In genomic region chr3:98725352-98725751, GRCh38 we compare ENCODE assay signal across 35 cellular contexts. TPM values are rescaled to one million over a fixed set of nuclear protein-coding genes. Genes with fewer than 3 reads are reported as not detected.
"Had no signal": no experiment of that assay in that cellular context is flagged by ENCODE, and none has a peak within 500 bp of the region (broad histone marks: within the 10 kb centered on the region; RNA-seq: fewer than 3 reads in every experiment).

No MANE protein-coding gene starts in this region.

- H3K4me3 ChIP-seq: MG63 had no signal

- DNase-seq: Kasumi-1, MG63, MV-4-11, NCI-H1048, NCI-H1092, NCI-H1092 treated with DMSO at 0.1 percent for 48 hours, NCI-H1105, NCI-H1105 treated with DMSO at 0.1 percent for 48 hours, NCI-H1417, NCI-H1417 treated with DMSO at 0.1 percent for 48 hours, NCI-H1436, NCI-H1436 treated with DMSO at 0.1 percent for 48 hours, NCI-H146, NCI-H1694, NCI-H1694 treated with DMSO at 0.1 percent for 48 hours, NCI-H187, NCI-H187 treated with DMSO at 0.1 percent for 48 hours, NCI-H1930, NCI-H2029, NCI-H2029 treated with DMSO at 0.1 percent for 48 hours, NCI-H2081, NCI-H2081 treated with DMSO at 0.1 percent for 48 hours, NCI-H2107, NCI-H2171, NCI-H2171 treated with DMSO at 0.1 percent for 48 hours, NCI-H2227 treated with DMSO at 0.1 percent for 48 hours, NCI-H345, NCI-H446, NCI-H446 treated with DMSO at 0.1 percent for 48 hours, NCI-H510A, NCI-H510A treated with DMSO at 0.1 percent for 48 hours, NCI-H524, NCI-H524 treated with DMSO at 0.1 percent for 48 hours, NCI-H526 had no signal

- H3K9me3 ChIP-seq: MG63 had no signal

- H3K36me3 ChIP-seq: MG63 had no signal

RNA-seq across cellular contexts. Expression of gene ST3GAL6, which starts 37.8 kb away (rescaled TPM):
- total RNA-seq: NCI-H460 had no signal
